ENCODE assay signal across 8 cellular contexts in the genomic region with DNA sequence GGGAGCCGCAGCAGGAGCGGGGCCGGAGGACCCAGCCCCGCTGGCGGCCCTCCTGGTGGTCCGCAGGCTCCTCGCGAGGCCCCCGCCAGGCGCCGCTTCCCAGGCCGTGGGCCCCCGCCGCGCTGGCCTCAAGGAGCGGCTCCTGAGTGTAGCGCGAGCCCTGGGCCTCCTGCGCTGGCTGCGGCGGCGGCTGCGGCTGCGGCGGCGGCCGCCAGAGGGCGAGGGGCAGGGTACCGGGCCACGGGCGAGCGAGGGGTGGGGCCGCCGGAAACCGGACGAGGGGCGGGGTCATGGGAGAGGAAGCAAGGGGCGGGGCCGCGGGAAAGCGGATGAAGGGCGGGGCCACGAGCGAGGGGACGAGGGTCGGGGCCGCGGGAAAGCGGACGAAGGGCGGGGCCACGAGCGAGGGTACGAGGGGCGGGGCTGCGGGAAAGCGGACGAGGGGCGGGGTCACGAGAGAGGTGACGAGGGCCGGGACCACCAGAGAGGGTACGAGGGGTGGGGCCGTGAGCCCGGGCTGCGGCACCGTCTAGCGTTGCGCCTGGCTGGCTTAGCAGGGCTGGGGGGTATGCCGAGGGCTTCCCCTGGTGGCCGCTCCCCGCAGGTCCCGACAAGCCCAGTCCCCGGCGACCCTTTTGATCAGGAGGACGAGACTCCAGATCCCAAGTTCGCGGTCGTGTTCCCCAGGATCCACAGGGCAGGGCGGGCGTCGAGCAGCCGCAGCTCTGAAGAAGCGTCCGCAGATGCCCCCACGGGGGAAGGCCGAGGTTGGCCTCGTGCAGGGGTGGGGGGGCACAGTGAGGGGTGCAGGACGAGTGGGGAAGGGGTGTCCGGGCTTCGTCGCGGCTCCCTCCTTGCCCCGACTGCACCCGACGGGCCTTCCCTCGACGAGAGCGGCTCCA. TPM values are rescaled to one million over a fixed set of nuclear protein-coding genes. Genes with fewer than 3 reads are reported as not detected.
DNase-seq lines count a peak whose midpoint lies in the region; ATAC-seq and TF ChIP-seq lines count a peak whose summit lies in the region.

No MANE protein-coding gene starts in this region.

- H3K9ac ChIP-seq in KMS-11 (no peak overlapping the region), PC-3 (ENCODE audit: low read length) (peak overlapping the region; percentile 36; the same call in 1 of the 2 replicates), muscle layer of colon (ENCODE audit: low read length) (no peak overlapping the region)

- TSS peak; percentile 49 for BruUV-seq in PC-3 (replicated peaks; lab: Mats Ljungman, UMichigan)

- H3F3A ChIP-seq in PC-3 (ENCODE audit: low read length, unreplicated experiment) = no peaks in the 10 kb centered on the region

- TF ChIP-seq CTCF in KMS-11 (conservative IDR thresholded peaks at IDR 0.05; ENCODE audit: low read depth, low read length) = peak; percentile 30; the same call in 1 of the 2 replicates
- peak; percentile 69 for TF ChIP-seq CTCF in PC-3 (conservative IDR thresholded peaks at IDR 0.05; ENCODE audit: low read depth, low read length)
- peak; percentile 58 to 95 (median 88) for TF ChIP-seq CTCF in esophagus squamous epithelium (IDR thresholded peaks at IDR 0.05)

- peak in 2 of 4 donors; percentile 66 to 79 for TF ChIP-seq POLR2A in esophagus squamous epithelium (IDR thresholded peaks at IDR 0.05)

- POLR2A ChIA-PET in PC-3 (lab: Charles Lee; ENCODE audit: unreplicated experiment) = no interaction called here

- H3K27ac Mint-ChIP-seq in activated T-cell treated with anti-CD3 and anti-CD28 coated beads, Interleukin-2, amount 50 U/mL, for 72 hours = peak overlapping the region; percentile 72

- peak overlapping the region; percentile 73 to 75 for H3K4me3 Mint-ChIP-seq in activated T-cell treated with anti-CD3 and anti-CD28 coated beads, Interleukin-2, amount 50 U/mL, for 72 hours

- H3K4me1 ChIP-seq in KMS-11 (ENCODE audit: low read depth, poor library complexity, severe bottlenecking) (no peaks in the 10 kb centered on the region), PC-3 (ENCODE audit: insufficient read depth, low read length) (peaks cover 10% of the 10 kb centered on the region), esophagus squamous epithelium (peaks cover 14 to 40% (median 16%) of the 10 kb centered on the region in 3 donors), muscle layer of colon (ENCODE audit: insufficient read depth, low read length) (peaks cover 4% of the 10 kb centered on the region)

- DNase-seq in COLO829 (ENCODE audit: low spot score) = peak; percentile 92
- peak; percentile 94 for DNase-seq in PC-3
- DNase-seq in activated T-cell treated with anti-CD3 and anti-CD28 coated beads, Interleukin-2, amount 50 U/mL, for 72 hours = peak; percentile 96 to 99
- peak; percentile 69 for DNase-seq in esophagus squamous epithelium (lab: John Stamatoyannopoulos, UW)
- DNase-seq in stimulated activated CD8-positive, alpha-beta memory T cell treated with anti-CD3 and anti-CD28 coated beads, Interleukin-4, amount 100 ng/mL, for 4 hours (ENCODE audit: low read depth in 2 of 2, low spot score in 1 of 2) = peak; percentile 84 to 96

- ATAC-seq in GM21528 (IDR thresholded peaks at IDR 0.05; ENCODE audit: low FRiP score, unreplicated experiment) = peak; percentile 59
- ATAC-seq in PC-3 = peak; percentile 94
- peak; percentile 88 to 90 for ATAC-seq in activated T-cell treated with anti-CD3 and anti-CD28 coated beads, Interleukin-2, amount 50 U/mL, for 72 hours (replicated peaks in 1 of 2)

- intact Hi-C loops in PC-3 (cut with micrococcal nuclease) = loop anchor here (1.0 to 10.0 kb wide), 4 partner anchors 44 to 164 kb away; a partner anchor contains a TSS
- intact Hi-C loops in esophagus squamous epithelium (cut with DNase I) = loop anchor here (5.0 to 10.0 kb wide), 2 partner anchors 72 to 154 kb away; a partner anchor contains a TSS

- no peaks in the 10 kb centered on the region for H3K4me1 Mint-ChIP-seq in activated T-cell treated with anti-CD3 and anti-CD28 coated beads, Interleukin-2, amount 50 U/mL, for 72 hours (ENCODE audit: low read depth)

- H3K36me3 Mint-ChIP-seq in activated T-cell treated with anti-CD3 and anti-CD28 coated beads, Interleukin-2, amount 50 U/mL, for 72 hours (ENCODE audit: insufficient read depth in 2 of 2) = no peaks in the 10 kb centered on the region

- H3K9me3 Mint-ChIP-seq in activated T-cell treated with anti-CD3 and anti-CD28 coated beads, Interleukin-2, amount 50 U/mL, for 72 hours = no peaks in the 10 kb centered on the region

- H4K20me1 ChIP-seq in KMS-11 (ENCODE audit: insufficient read depth) (no peaks in the 10 kb centered on the region), PC-3 (ENCODE audit: low read length) (no peaks in the 10 kb centered on the region)

- H3K79me2 ChIP-seq in KMS-11 (ENCODE audit: insufficient read depth, low read depth) (no peaks in the 10 kb centered on the region), PC-3 (ENCODE audit: low read length) (no peaks in the 10 kb centered on the region)

- H3K9me3 ChIP-seq in PC-3 (ENCODE audit: low read length) (no peaks in the 10 kb centered on the region), esophagus squamous epithelium (no peaks in the 10 kb centered on the region), muscle layer of colon (ENCODE audit: low read length) (no peaks in the 10 kb centered on the region)

- peaks cover 48% of the 10 kb centered on the region; the same call in 1 of the 2 replicates for H3K27me3 ChIP-seq in KMS-11 (ENCODE audit: insufficient read depth, low read depth)
- no peaks in the 10 kb centered on the region for H3K27me3 ChIP-seq in PC-3 (ENCODE audit: low read length)
- H3K27me3 ChIP-seq in esophagus squamous epithelium = peaks cover 0 to 15% (median 0%) of the 10 kb centered on the region in 4 donors
- H3K27me3 ChIP-seq in muscle layer of colon (ENCODE audit: control insufficient read depth in 1 of 2, insufficient read depth in 2 of 2, low read length in 2 of 2) = no peaks in the 10 kb centered on the region

- H3K27me3 Mint-ChIP-seq in activated T-cell treated with anti-CD3 and anti-CD28 coated beads, Interleukin-2, amount 50 U/mL, for 72 hours (ENCODE audit: low read depth) = peaks cover 6% of the 10 kb centered on the region

- H3K9me2 ChIP-seq in PC-3 (replicated peaks; ENCODE audit: low read length) = no peaks in the 10 kb centered on the region

- no peaks in the 10 kb centered on the region for H3K36me3 ChIP-seq in KMS-11 (ENCODE audit: insufficient read depth)
- no peaks in the 10 kb centered on the region for H3K36me3 ChIP-seq in PC-3 (ENCODE audit: low read depth, low read length)
- H3K36me3 ChIP-seq in esophagus squamous epithelium = no peaks in the 10 kb centered on the region
- H3K36me3 ChIP-seq in muscle layer of colon (ENCODE audit: insufficient read depth, low read length) = no peaks in the 10 kb centered on the region

- 7 to 15% methylated on average over 11 to 14 of the region's 99 CpGs for WGBS in esophagus squamous epithelium, 2 donors

- H2AFZ ChIP-seq in KMS-11 (ENCODE audit: low read depth) (peak overlapping the region; percentile 73; the same call in 1 of the 2 replicates), PC-3 (ENCODE audit: low read length) (peak overlapping the region; percentile 88)

- H3K4me3 ChIP-seq in KMS-11 (IDR thresholded peaks at IDR 0.05; ENCODE audit: insufficient read depth, low read depth, low read length) (no peak overlapping the region), PC-3 (ENCODE audit: low read length) (peak overlapping the region; percentile 65), esophagus squamous epithelium (peak overlapping the region; percentile 34 to 82 (median 65)), muscle layer of colon (ENCODE audit: low read depth in 1 of 2, low read length in 2 of 2) (peak overlapping the region; percentile 61 to 65)

- CTCF ChIA-PET in PC-3 (lab: Charles Lee) = interaction anchor here (0.8 kb wide), 1 partner anchor 63 kb away, joined by 7 read pairs; no protein-coding TSS in a partner anchor

- H3K27ac ChIP-seq in KMS-11 (no peak overlapping the region), PC-3 (ENCODE audit: low read length) (no peak overlapping the region), esophagus squamous epithelium (peak overlapping the region; percentile 78 to 97 (median 93)), muscle layer of colon (ENCODE audit: low read depth, low read length) (peak overlapping the region; percentile 93)

- H3K4me2 ChIP-seq in KMS-11 (peak overlapping the region; percentile 54), PC-3 (ENCODE audit: low read length) (peak overlapping the region; percentile 88)

RNA-seq across cellular contexts. Expression of a gene that starts 1.7 kb away (rescaled TPM):
- total RNA-seq in PC-3 (2014; rRNA removed) = 3.2 and 7.1 TPM in 2 replicates
- 100 to 1,000 TPM; 102 to 121 TPM for total RNA-seq in activated T-cell treated with anti-CD3 and anti-CD28 coated beads, Interleukin-2, amount 50 U/mL, for 72 hours
- total RNA-seq in esophagus squamous epithelium = 10 to 100 TPM in 2 of 4 donors, 1 to 10 TPM in 2; 6.3 to 60.7 (median 10.4) TPM

RNA-seq across cellular contexts. Expression of a gene that starts 44.0 kb away (rescaled TPM):
- total RNA-seq in PC-3 (2014; rRNA removed) (2.3 and 4.3 TPM in 2 replicates), esophagus squamous epithelium (10 to 100 TPM in 1 of 4 donors, 1 to 10 TPM in 3; 7.4 to 16.8 (median 8.6) TPM)
- total RNA-seq in activated T-cell treated with anti-CD3 and anti-CD28 coated beads, Interleukin-2, amount 50 U/mL, for 72 hours = 1 to 10 TPM; 1.4 to 2.4 TPM

Comparison
In these comparisons a context has a peak if more than half of its experiments do, and no peak if none do; other contexts are left out.
1. H3K27ac ChIP-seq: peak in esophagus squamous epithelium (4 of 4) and muscle layer of colon (single experiment); none in KMS-11 (single experiment) and PC-3 (single experiment).
2. CTCF ChIP-seq: peak in every context shown above with its lines; median percentile 88 in esophagus squamous epithelium; 69 in PC-3; 30 in KMS-11.
3. Peak in every context shown above with its lines, with median percentiles within 50 percentile points of each other: DNase-seq and ATAC-seq.